In genomic region chr2:144505245-144505801, GRCh38 we compare ENCODE assay signal across 10 cellular contexts. TPM values are rescaled to one million over a fixed set of nuclear protein-coding genes. Genes with fewer than 3 reads are reported as not detected.
DNase-seq lines count a peak whose midpoint lies in the region; ATAC-seq and TF ChIP-seq lines count a peak whose summit lies in the region.
"Had no signal": no experiment of that assay in that cellular context is flagged by ENCODE, and none has a peak within 500 bp of the region (broad histone marks: within the 10 kb centered on the region; RNA-seq: fewer than 3 reads in every experiment).

No MANE protein-coding gene starts in this region.

- H3K9me3 ChIP-seq in mucosa of descending colon (no peaks in the 10 kb centered on the region), vagina (no peaks in the 10 kb centered on the region), SJCRH30 (replicated peaks) (no peaks in the 10 kb centered on the region)

- peaks cover 1% of the 10 kb centered on the region for H3K36me3 Mint-ChIP-seq in activated naive CD8-positive, alpha-beta T cell treated with anti-CD3 and anti-CD28 coated beads, Interleukin-2, amount 10 ng/mL, durations not matched to agents 7 days and 5 days
- peaks cover 2% of the 10 kb centered on the region for H3K36me3 Mint-ChIP-seq in activated naive CD8-positive, alpha-beta T cell treated with anti-CD3 and anti-CD28 coated beads for 36 hours

- H3K4me1 ChIP-seq in mucosa of descending colon (ENCODE audit: low read depth): no peaks in the 10 kb centered on the region
- H3K4me1 ChIP-seq in vagina: peaks cover 75% of the 10 kb centered on the region
- H3K4me1 ChIP-seq in SJCRH30: peaks cover 12% of the 10 kb centered on the region

- POLR2A ChIA-PET in activated naive CD8-positive, alpha-beta T cell treated with anti-CD3 and anti-CD28 coated beads, Interleukin-2, amount 10 ng/mL, durations not matched to agents 7 days and 5 days (lab: Charles Lee): no interaction called here

- H3K4me3 Mint-ChIP-seq in activated naive CD8-positive, alpha-beta T cell treated with anti-CD3 and anti-CD28 coated beads, Interleukin-2, amount 10 ng/mL, durations not matched to agents 7 days and 5 days: no peak overlapping the region
- no peak overlapping the region for H3K4me3 Mint-ChIP-seq in activated naive CD8-positive, alpha-beta T cell treated with anti-CD3 and anti-CD28 coated beads for 36 hours

- intact Hi-C loops in mucosa of descending colon (cut with DNase I, micrococcal nuclease): no loop called here
- intact Hi-C loops in vagina (cut with DNase I): no loop called here

- no peak overlapping the region for H3K4me3 ChIP-seq in mucosa of descending colon
- H3K4me3 ChIP-seq in vagina: no peak overlapping the region
- no peak overlapping the region for H3K4me3 ChIP-seq in SJCRH30

- no peak for TF ChIP-seq CTCF in mucosa of descending colon (IDR thresholded peaks at IDR 0.05)
- TF ChIP-seq CTCF in vagina (IDR thresholded peaks at IDR 0.05): no peak

- H3K27me3 ChIP-seq in vagina: no peaks in the 10 kb centered on the region
- no peaks in the 10 kb centered on the region for H3K27me3 ChIP-seq in SJCRH30

- H3K4me1 Mint-ChIP-seq in activated naive CD8-positive, alpha-beta T cell treated with anti-CD3 and anti-CD28 coated beads, Interleukin-2, amount 10 ng/mL, durations not matched to agents 7 days and 5 days: peaks cover 9% of the 10 kb centered on the region
- H3K4me1 Mint-ChIP-seq in activated naive CD8-positive, alpha-beta T cell treated with anti-CD3 and anti-CD28 coated beads for 36 hours: peaks cover 29% of the 10 kb centered on the region

- DNase-seq in activated naive CD8-positive, alpha-beta T cell treated with anti-CD3 and anti-CD28 coated beads, Interleukin-2, amount 10 ng/mL, durations not matched to agents 7 days and 5 days: no peak
- no peak for DNase-seq in activated naive CD8-positive, alpha-beta T cell treated with anti-CD3 and anti-CD28 coated beads for 36 hours
- DNase-seq in mucosa of descending colon (no peak), vagina (ENCODE audit: extremely low spot score in 2 of 2) (no peak), SJCRH30 (no peak), COLO829 (ENCODE audit: low spot score) (no peak)
- DNase-seq: Kasumi-1 had no signal

- H3K9me3 Mint-ChIP-seq in activated naive CD8-positive, alpha-beta T cell treated with anti-CD3 and anti-CD28 coated beads, Interleukin-2, amount 10 ng/mL, durations not matched to agents 7 days and 5 days: no peaks in the 10 kb centered on the region
- H3K9me3 Mint-ChIP-seq in activated naive CD8-positive, alpha-beta T cell treated with anti-CD3 and anti-CD28 coated beads for 36 hours: no peaks in the 10 kb centered on the region

- TF ChIP-seq POLR2A in vagina (IDR thresholded peaks at IDR 0.05): no peak

- ATAC-seq in activated naive CD8-positive, alpha-beta T cell treated with anti-CD3 and anti-CD28 coated beads, Interleukin-2, amount 10 ng/mL, durations not matched to agents 7 days and 5 days (ENCODE audit: low read depth): peak; percentile 50
- ATAC-seq in mucosa of descending colon: peak; percentile 41
- no peak for ATAC-seq in GM18907 (IDR thresholded peaks at IDR 0.05; ENCODE audit: unreplicated experiment)

- no peak overlapping the region for H3K27ac Mint-ChIP-seq in activated naive CD8-positive, alpha-beta T cell treated with anti-CD3 and anti-CD28 coated beads, Interleukin-2, amount 10 ng/mL, durations not matched to agents 7 days and 5 days
- H3K27ac Mint-ChIP-seq in activated naive CD8-positive, alpha-beta T cell treated with anti-CD3 and anti-CD28 coated beads for 36 hours: no peak overlapping the region

- H3K27ac ChIP-seq in cingulate gyrus (ENCODE audit: low read depth, low read length) (peak overlapping the region; percentile 99), vagina (peak overlapping the region; percentile 78), SJCRH30 (no peak overlapping the region)
- H3K27ac ChIP-seq: VCaP had no signal

- H3K36me3 ChIP-seq in mucosa of descending colon (ENCODE audit: low read depth) (no peaks in the 10 kb centered on the region), vagina (no peaks in the 10 kb centered on the region), SJCRH30 (peaks cover 27% of the 10 kb centered on the region)

- H3K27me3 Mint-ChIP-seq in activated naive CD8-positive, alpha-beta T cell treated with anti-CD3 and anti-CD28 coated beads, Interleukin-2, amount 10 ng/mL, durations not matched to agents 7 days and 5 days: peaks cover 34% of the 10 kb centered on the region
- peaks cover 37% of the 10 kb centered on the region for H3K27me3 Mint-ChIP-seq in activated naive CD8-positive, alpha-beta T cell treated with anti-CD3 and anti-CD28 coated beads for 36 hours

RNA-seq across cellular contexts. Expression of gene ZEB2, which starts 14.6 kb away (rescaled TPM):
- 10 to 100 TPM; 17.8 to 19.6 TPM for total RNA-seq in activated naive CD8-positive, alpha-beta T cell treated with anti-CD3 and anti-CD28 coated beads, Interleukin-2, amount 10 ng/mL, durations not matched to agents 7 days and 5 days
- total RNA-seq in activated naive CD8-positive, alpha-beta T cell treated with anti-CD3 and anti-CD28 coated beads for 36 hours: 10 to 100 TPM in 1 of 2 experiments, 1 to 10 TPM in 1; 9.0 to 10.5 TPM
- total RNA-seq in mucosa of descending colon (10 to 100 TPM; 19.0 to 80.1 (median 48.6) TPM), vagina (63.6 TPM)
- total RNA-seq in SJCRH30 (2014; rRNA removed; shearing (Covaris generic)): 55.1 and 69.1 TPM in 2 replicates
